In genomic region chr7:122715183-122715582, GRCh38 we compare ENCODE assay signal across 6 cellular contexts. TPM values are rescaled to one million over a fixed set of nuclear protein-coding genes. Genes with fewer than 3 reads are reported as not detected.
"Had no signal": no experiment of that assay in that cellular context is flagged by ENCODE, and none has a peak within 500 bp of the region (broad histone marks: within the 10 kb centered on the region; RNA-seq: fewer than 3 reads in every experiment).

No MANE protein-coding gene starts in this region.

- H3K4me3 ChIP-seq: GM23338, K562 had no signal

- DNase-seq: H9, HCEC 1CT, IMR-90 had no signal

RNA-seq across cellular contexts. Expression of gene RNF148, which starts 12.5 kb away (rescaled TPM):
- total RNA-seq: IMR-90, K562 had no signal

RNA-seq across cellular contexts. Expression of gene RNF133, which starts 16.3 kb away (rescaled TPM):
- total RNA-seq: HT-29, IMR-90, K562 had no signal
